In genomic region chr18:67318651-67319050, GRCh38 we compare ENCODE assay signal across 23 cellular contexts.
A peak's percentile ranks its signal among the peaks of the same experiment; 100 is the strongest.
DNase-seq lines count a peak whose midpoint lies in the region; ATAC-seq and TF ChIP-seq lines count a peak whose summit lies in the region.
"Had no signal": no experiment of that assay in that cellular context is flagged by ENCODE, and none has a peak within 500 bp of the region (broad histone marks: within the 10 kb centered on the region; RNA-seq: fewer than 3 reads in every experiment).

No MANE protein-coding gene starts in this region.

- intact Hi-C loops in breast epithelium (cut with DNase I; ENCODE audit: low total_unique reads) = no loop called here

- no peak overlapping the region for H3K27ac ChIP-seq in fibroblast of lung (ENCODE audit: insufficient read depth, low read length)
- H3K27ac ChIP-seq in breast epithelium = no peak overlapping the region
- H3K27ac ChIP-seq: ascending aorta, esophagus muscularis mucosa, heart right ventricle, psoas muscle, tibial nerve had no signal

- H3K4me3 ChIP-seq in fibroblast of lung (replicated peaks in 1 of 4; ENCODE audit: control extremely low read depth in 1 of 4, insufficient read depth in 1 of 4, low read depth in 3 of 4, low read length in 4 of 4) = no peak overlapping the region
- H3K4me3 ChIP-seq in skeletal muscle cell (ENCODE audit: low read depth, low read length) = no peak overlapping the region
- no peak overlapping the region for H3K4me3 ChIP-seq in breast epithelium
- H3K4me3 ChIP-seq: ascending aorta, esophagus muscularis mucosa, heart right ventricle, psoas muscle, tibial nerve had no signal

- H3K36me3 ChIP-seq in fibroblast of lung (ENCODE audit: control insufficient read depth, insufficient read depth, low read length) (no peaks in the 10 kb centered on the region), breast epithelium (no peaks in the 10 kb centered on the region)
- H3K36me3 ChIP-seq: ascending aorta, esophagus muscularis mucosa, heart right ventricle, tibial nerve had no signal

- no peaks in the 10 kb centered on the region for H3K4me1 ChIP-seq in fibroblast of lung (ENCODE audit: control insufficient read depth, extremely low read depth, insufficient read depth, low read length)
- H3K4me1 ChIP-seq in breast epithelium = no peaks in the 10 kb centered on the region
- H3K4me1 ChIP-seq: ascending aorta, esophagus muscularis mucosa, heart right ventricle, psoas muscle, tibial nerve had no signal

- H3K9ac ChIP-seq in fibroblast of lung (ENCODE audit: insufficient read depth, low read length) = no peak overlapping the region

- peak; percentile 86 for DNase-seq in EH (ENCODE audit: low read depth)
- DNase-seq in M059J (ENCODE audit: low read depth) = peak; percentile 38
- peak; percentile 9 to 34 for DNase-seq in fibroblast of lung (ENCODE audit: low read depth in 2 of 2)
- peak; percentile 16 for DNase-seq in skeletal muscle cell (ENCODE audit: low read depth)
- no peak for DNase-seq in DMS 273 (lab: John Stamatoyannopoulos, UW; ENCODE audit: unreplicated experiment)
- DNase-seq in NAMALWA (ENCODE audit: low spot score) = no peak
- no peak for DNase-seq in breast epithelium (ENCODE audit: low spot score in 2 of 2)
- DNase-seq: activated CD4-positive, alpha-beta T cell treated with anti-CD3 and anti-CD28 coated beads, Interleukin-2, amount 50 U/mL, for 4 hours; activated CD4-positive, CD25-positive, alpha-beta regulatory T cell; heart right ventricle; KBM-7; NCI-H146; NCI-H2171 treated with DMSO at 0.1 percent for 48 hours; NCI-H524; psoas muscle; SIG-M5 had no signal

- H3K9me3 ChIP-seq in fibroblast of lung (ENCODE audit: control insufficient read depth, insufficient read depth, low read depth, low read length) (no peaks in the 10 kb centered on the region), breast epithelium (peaks cover 0 to under 1% of the 10 kb centered on the region in 2 donors)
- H3K9me3 ChIP-seq: ascending aorta, psoas muscle had no signal

- H2AFZ ChIP-seq in fibroblast of lung (ENCODE audit: low read length) = no peak overlapping the region

- ATAC-seq in HG03097 (IDR thresholded peaks at IDR 0.05; ENCODE audit: low FRiP score, unreplicated experiment) = no peak
- ATAC-seq: activated naive CD4-positive, alpha-beta T cell treated with anti-CD3 and anti-CD28 coated beads, Interleukin-2, amount 50 U/mL, for 72 hours; activated T-helper 17 cell treated with anti-CD3 and anti-CD28 coated beads, Interleukin-2, amount 50 U/mL, for 72 hours; heart right ventricle; Panc1; psoas muscle had no signal

- no peak for TF ChIP-seq POLR2A in breast epithelium (IDR thresholded peaks at IDR 0.05)

- H3K27me3 ChIP-seq in fibroblast of lung (ENCODE audit: control insufficient read depth, insufficient read depth, low read length) (no peaks in the 10 kb centered on the region), breast epithelium (no peaks in the 10 kb centered on the region)
- H3K27me3 ChIP-seq: ascending aorta, esophagus muscularis mucosa, heart right ventricle, tibial nerve had no signal

- TF ChIP-seq CTCF in fibroblast of lung (conservative IDR thresholded peaks at IDR 0.05 in 1 of 2, IDR thresholded peaks at IDR 0.05 in 1 of 2; ENCODE audit: low read depth in 1 of 2, low read length in 2 of 2) (no peak), breast epithelium (IDR thresholded peaks at IDR 0.05) (no peak)

- no peaks in the 10 kb centered on the region for H3K79me2 ChIP-seq in fibroblast of lung (ENCODE audit: control insufficient read depth, insufficient read depth, low read length)

- H3K4me2 ChIP-seq in fibroblast of lung (ENCODE audit: extremely low read depth, insufficient read depth, low read length) = no peak overlapping the region

- H4K20me1 ChIP-seq in fibroblast of lung (ENCODE audit: control insufficient read depth, extremely low read depth, insufficient read depth, low read length) = no peaks in the 10 kb centered on the region

Comparison
In these comparisons a context has a peak if more than half of its experiments do, and no peak if none do; other contexts are left out.
1. DNase-seq: peak in EH (single experiment), M059J (single experiment), fibroblast of lung (2 of 2) and skeletal muscle cell (single experiment); none in DMS 273 (single experiment), NAMALWA (single experiment) and breast epithelium (0 of 2).